20 cellular contexts compared by ENCODE assay signal in the genomic region with DNA sequence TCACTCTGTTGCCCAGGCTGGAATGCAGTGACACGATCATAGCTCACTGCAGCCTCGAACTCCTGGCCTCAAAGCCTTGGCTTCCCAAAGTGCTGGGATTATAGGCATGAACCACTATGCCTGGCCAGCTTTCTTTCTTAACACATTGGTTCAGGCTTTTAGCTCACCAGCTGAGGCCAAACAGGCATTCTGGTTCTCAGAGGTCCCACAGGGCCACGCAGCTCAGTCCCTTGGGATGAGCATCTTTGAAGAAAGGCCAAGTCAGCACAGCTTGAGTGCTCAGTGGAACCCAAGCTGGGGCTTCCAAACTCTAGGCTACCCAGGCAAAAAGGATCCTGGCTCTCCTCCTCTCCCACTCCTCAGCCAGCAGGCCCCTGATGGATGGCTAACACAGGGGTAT. TPM values are rescaled to one million over a fixed set of nuclear protein-coding genes. Genes with fewer than 3 reads are reported as not detected.
DNase-seq lines count a peak whose midpoint lies in the region; ATAC-seq and TF ChIP-seq lines count a peak whose summit lies in the region.
"Had no signal": no experiment of that assay in that cellular context is flagged by ENCODE, and none has a peak within 500 bp of the region (broad histone marks: within the 10 kb centered on the region; RNA-seq: fewer than 3 reads in every experiment).

No MANE protein-coding gene starts in this region.

- no peak for TF ChIP-seq POLR2A in lower leg skin (IDR thresholded peaks at IDR 0.05)

- peak overlapping the region; percentile 92 to 95 (median 94) for H3K27ac Mint-ChIP-seq in CD4-positive, CD25-positive, alpha-beta regulatory T cell
- H3K27ac Mint-ChIP-seq in activated CD8-positive, alpha-beta T cell treated with anti-CD3 and anti-CD28 coated beads, Interleukin-2, amount 10 ng/mL, durations not matched to agents 7 days and 5 days = peak overlapping the region; percentile 92
- H3K27ac Mint-ChIP-seq in naive B cell = peak overlapping the region in 3 of 6 donors; percentile 12 to 93 (median 81)
- H3K27ac Mint-ChIP-seq: endodermal cell had no signal

- H3K9me3 ChIP-seq in CD4-positive, CD25-positive, alpha-beta regulatory T cell (ENCODE audit: control insufficient read depth in 2 of 2, low read length in 2 of 2) = no peaks in the 10 kb centered on the region
- H3K9me3 ChIP-seq in DND-41 (ENCODE audit: insufficient read depth, low read length, severe bottlenecking) = no peaks in the 10 kb centered on the region
- H3K9me3 ChIP-seq: pancreas had no signal

- H3K4me1 ChIP-seq in CD4-positive, CD25-positive, alpha-beta regulatory T cell (ENCODE audit: control insufficient read depth, insufficient read depth, low read length, poor library complexity, severe bottlenecking) = peaks cover 75% of the 10 kb centered on the region
- peaks cover 86% of the 10 kb centered on the region for H3K4me1 ChIP-seq in DND-41 (ENCODE audit: insufficient read depth, low read length)
- H3K4me1 ChIP-seq: pancreas had no signal

- H3K9me3 Mint-ChIP-seq in CD4-positive, CD25-positive, alpha-beta regulatory T cell = peaks cover 0 to 9% (median 2%) of the 10 kb centered on the region in 7 donors
- peaks cover 3% of the 10 kb centered on the region for H3K9me3 Mint-ChIP-seq in activated CD8-positive, alpha-beta T cell treated with anti-CD3 and anti-CD28 coated beads, Interleukin-2, amount 10 ng/mL, durations not matched to agents 7 days and 5 days (ENCODE audit: insufficient read depth)
- peaks cover 8 to 15% (median 11%) of the 10 kb centered on the region in 7 donors for H3K9me3 Mint-ChIP-seq in naive B cell

- peaks cover 44% of the 10 kb centered on the region for H3K36me3 Mint-ChIP-seq in CD4-positive, CD25-positive, alpha-beta regulatory T cell
- peaks cover 73% of the 10 kb centered on the region for H3K36me3 Mint-ChIP-seq in activated CD8-positive, alpha-beta T cell treated with anti-CD3 and anti-CD28 coated beads, Interleukin-2, amount 10 ng/mL, durations not matched to agents 7 days and 5 days (ENCODE audit: low read depth)
- peaks cover 27 to 28% of the 10 kb centered on the region in 2 donors for H3K36me3 Mint-ChIP-seq in naive B cell

- DNase-seq in CD4-positive, CD25-positive, alpha-beta regulatory T cell = no peak
- DNase-seq in DND-41 = no peak
- DNase-seq in activated CD8-positive, alpha-beta T cell treated with anti-CD3 and anti-CD28 coated beads, Interleukin-2, amount 10 ng/mL, durations not matched to agents 7 days and 5 days = no peak
- DNase-seq in naive B cell = no peak
- no peak for DNase-seq in GM10266 (ENCODE audit: extremely low spot score)
- no peak for DNase-seq in hypothalamus (lab: John Stamatoyannopoulos, UW)
- DNase-seq in lower leg skin (ENCODE audit: low spot score in 2 of 2) = no peak
- DNase-seq: amniotic stem cell; C1 segment of cervical spinal cord; DMS79 treated with DMSO at 0.1 percent for 48 hours; endodermal cell; GM23248; kidney glomerular epithelial cell; NCI-H1105; NCI-H82; pancreas; stimulated activated CD4-positive, alpha-beta T cell treated with anti-CD3 and anti-CD28 coated beads, Interleukin-4, amount 100 ng/mL, for 24 hours; stimulated activated CD8-positive, alpha-beta memory T cell treated with anti-CD3 and anti-CD28 coated beads, Interleukin-4, amount 100 ng/mL, for 48 hours had no signal

- no peaks in the 10 kb centered on the region for H3K27me3 Mint-ChIP-seq in CD4-positive, CD25-positive, alpha-beta regulatory T cell
- no peaks in the 10 kb centered on the region for H3K27me3 Mint-ChIP-seq in activated CD8-positive, alpha-beta T cell treated with anti-CD3 and anti-CD28 coated beads, Interleukin-2, amount 10 ng/mL, durations not matched to agents 7 days and 5 days (ENCODE audit: low read depth)
- H3K27me3 Mint-ChIP-seq in naive B cell = no peaks in the 10 kb centered on the region

- intact Hi-C loops in lower leg skin (cut with DNase I; ENCODE audit: low total_unique reads) = no loop called here

- peaks cover 39% of the 10 kb centered on the region for H3K36me3 ChIP-seq in CD4-positive, CD25-positive, alpha-beta regulatory T cell (ENCODE audit: control insufficient read depth, insufficient read depth, low read length)
- H3K36me3 ChIP-seq in DND-41 (ENCODE audit: insufficient read depth, low read length) = peaks cover 11% of the 10 kb centered on the region; the same call in 1 of the 2 replicates
- H3K36me3 ChIP-seq: pancreas, tibial nerve had no signal

- H3K4me1 Mint-ChIP-seq in CD4-positive, CD25-positive, alpha-beta regulatory T cell = peaks cover 39 to 83% (median 58%) of the 10 kb centered on the region in 4 donors
- peaks cover 81% of the 10 kb centered on the region for H3K4me1 Mint-ChIP-seq in activated CD8-positive, alpha-beta T cell treated with anti-CD3 and anti-CD28 coated beads, Interleukin-2, amount 10 ng/mL, durations not matched to agents 7 days and 5 days (ENCODE audit: low read depth)
- H3K4me1 Mint-ChIP-seq in naive B cell = peaks cover 59 to 85% (median 82%) of the 10 kb centered on the region in 3 donors

- H3K9ac ChIP-seq in DND-41 (ENCODE audit: low read depth, low read length) = peak overlapping the region; percentile 72; the same call in 1 of the 2 replicates
- H3K9ac ChIP-seq: GM23248 had no signal

- CTCF ChIA-PET in activated CD8-positive, alpha-beta T cell treated with anti-CD3 and anti-CD28 coated beads, Interleukin-2, amount 10 ng/mL, durations not matched to agents 7 days and 5 days (lab: Charles Lee) = interaction anchor here (1.0 to 4.9 kb wide), 8 partner anchors 10 to 178 kb away, joined by 3 to 28 read pairs (median 5); no protein-coding TSS in a partner anchor

- no peak overlapping the region for H2AFZ ChIP-seq in DND-41 (ENCODE audit: low read depth, low read length)
- H2AFZ ChIP-seq: GM23248, hepatocyte had no signal

- H3K79me2 ChIP-seq in DND-41 (ENCODE audit: insufficient read depth, low read length) = peaks cover 61% of the 10 kb centered on the region
- H3K79me2 ChIP-seq: hepatocyte had no signal

- ATAC-seq in CD4-positive, CD25-positive, alpha-beta regulatory T cell (ENCODE audit: low read depth in 2 of 2) = no peak
- ATAC-seq in DND-41 (ENCODE audit: insufficient read depth, low read depth) (no peak), naive B cell (ENCODE audit: low read depth in 2 of 2) (no peak)
- no peak for ATAC-seq in activated CD8-positive, alpha-beta T cell treated with anti-CD3 and anti-CD28 coated beads, Interleukin-2, amount 10 ng/mL, durations not matched to agents 7 days and 5 days
- ATAC-seq: pancreas had no signal

- TF ChIP-seq CTCF in DND-41 (IDR thresholded peaks at IDR 0.05; ENCODE audit: borderline replicate concordance, extremely low read depth, low read length, poor library complexity, severe bottlenecking) (no peak), GM10266 (IDR thresholded peaks at IDR 0.05; ENCODE audit: control insufficient read depth, insufficient read depth, low read depth, missing control alignments) (no peak), lower leg skin (IDR thresholded peaks at IDR 0.05) (no peak)

- H3K4me2 ChIP-seq in DND-41 (ENCODE audit: insufficient read depth, low read length) = peak overlapping the region; percentile 91
- H3K4me2 ChIP-seq: hepatocyte had no signal

- POLR2A ChIA-PET in activated CD8-positive, alpha-beta T cell treated with anti-CD3 and anti-CD28 coated beads, Interleukin-2, amount 10 ng/mL, durations not matched to agents 7 days and 5 days (lab: Charles Lee) = interaction anchor here (2.1 to 3.9 kb wide), 5 partner anchors 10 to 63 kb away, joined by 6 to 29 read pairs (median 28); no protein-coding TSS in a partner anchor

- H4K20me1 ChIP-seq in DND-41 (ENCODE audit: insufficient read depth, low read length) = peaks cover 21% of the 10 kb centered on the region

- no peaks in the 10 kb centered on the region for H3K27me3 ChIP-seq in CD4-positive, CD25-positive, alpha-beta regulatory T cell (ENCODE audit: control insufficient read depth, insufficient read depth, low read length)
- H3K27me3 ChIP-seq in DND-41 (ENCODE audit: insufficient read depth, low read length, poor library complexity) = no peaks in the 10 kb centered on the region

- 89% methylated on average over 3 of the region's 3 CpGs for WGBS in lower leg skin, 2 donors

- peak overlapping the region; percentile 87 for H3K27ac ChIP-seq in CD4-positive, CD25-positive, alpha-beta regulatory T cell (ENCODE audit: insufficient read depth, low read length, poor library complexity, severe bottlenecking)
- peak overlapping the region; percentile 89 for H3K27ac ChIP-seq in DND-41 (ENCODE audit: low read length)
- H3K27ac ChIP-seq: GM23248, hepatocyte, pancreas, tibial nerve had no signal

- peak overlapping the region; percentile 98 for H3K4me3 ChIP-seq in CD4-positive, CD25-positive, alpha-beta regulatory T cell (ENCODE audit: low read depth, low read length)
- H3K4me3 ChIP-seq in DND-41 (ENCODE audit: low read depth in 1 of 2, low read length in 2 of 2) (peak overlapping the region in 1 of 2 experiments; percentile 41; a peak in 1 of 4 replicates), lower leg skin (ENCODE audit: low read depth, poor library complexity, severe bottlenecking) (no peak overlapping the region)
- H3K4me3 ChIP-seq: GM23248, hepatocyte, pancreas had no signal

- peak overlapping the region; percentile 99 to 100 (median 100) for H3K4me3 Mint-ChIP-seq in CD4-positive, CD25-positive, alpha-beta regulatory T cell
- peak overlapping the region; percentile 99 for H3K4me3 Mint-ChIP-seq in activated CD8-positive, alpha-beta T cell treated with anti-CD3 and anti-CD28 coated beads, Interleukin-2, amount 10 ng/mL, durations not matched to agents 7 days and 5 days
- peak overlapping the region in 5 of 8 donors; percentile 59 to 100 (median 81) for H3K4me3 Mint-ChIP-seq in naive B cell
- H3K4me3 Mint-ChIP-seq: endodermal cell had no signal

RNA-seq across cellular contexts. Expression of a gene that starts 2.5 kb away (rescaled TPM):
- total RNA-seq in CD4-positive, CD25-positive, alpha-beta regulatory T cell = 275 TPM
- polyA plus RNA-seq in CD4-positive, CD25-positive, alpha-beta regulatory T cell = 10 to 100 TPM; 34.8 to 40.1 (median 36.9) TPM
- total RNA-seq in activated CD8-positive, alpha-beta T cell treated with anti-CD3 and anti-CD28 coated beads, Interleukin-2, amount 10 ng/mL, durations not matched to agents 7 days and 5 days = 10 to 100 TPM; 73.9 to 77.9 TPM
- polyA plus RNA-seq in naive B cell (ENCODE audit: low read depth in 6 of 6) = 10 to 100 TPM in 3 of 6 donors, 1 to 10 TPM in 3; 9.7 to 24.8 (median 11.7) TPM
- total RNA-seq in lower leg skin = 10 to 100 TPM in 2 of 4 donors, 1 to 10 TPM in 2; 3.6 to 12.0 (median 8.2) TPM
- polyA plus RNA-seq: GM23248, hepatocyte had no signal

RNA-seq across cellular contexts. Expression of a gene that starts 58.3 kb away (rescaled TPM):
- total RNA-seq in CD4-positive, CD25-positive, alpha-beta regulatory T cell = not detected
- under 1 TPM in 1 of 4 donors, not detected in 3; 0.03 TPM for polyA plus RNA-seq in CD4-positive, CD25-positive, alpha-beta regulatory T cell
- not detected for total RNA-seq in activated CD8-positive, alpha-beta T cell treated with anti-CD3 and anti-CD28 coated beads, Interleukin-2, amount 10 ng/mL, durations not matched to agents 7 days and 5 days
- under 1 TPM in 5 of 6 donors, not detected in 1; 0.04 to 0.09 (median 0.06) TPM for polyA plus RNA-seq in naive B cell (ENCODE audit: low read depth in 6 of 6)
- 10 to 100 TPM in 2 of 4 donors, 1 to 10 TPM in 2; 5.9 to 11.6 (median 8.5) TPM for total RNA-seq in lower leg skin

Comparison
In these comparisons a context has a peak if more than half of its experiments do, and no peak if none do; other contexts are left out.
1. RNA of a gene that starts 2.5 kb away (total RNA-seq): 275 TPM in CD4-positive, CD25-positive, alpha-beta regulatory T cell (single experiment) and 73.9 to 77.9 TPM in activated CD8-positive, alpha-beta T cell treated with anti-CD3 and anti-CD28 coated beads, Interleukin-2, amount 10 ng/mL, durations not matched to agents 7 days and 5 days; 3.6 to 12.0 TPM in lower leg skin; every median in the first group is over 4 times any median in the second.
2. Peak in every context shown above with its lines, with median percentiles within 50 percentile points of each other: H3K4me3 Mint-ChIP-seq.